29 cellular contexts compared by ENCODE assay signal in genomic region chr12:82818276-82819035, GRCh38.
DNase-seq lines count a peak whose midpoint lies in the region; ATAC-seq and TF ChIP-seq lines count a peak whose summit lies in the region.
"Had no signal": no experiment of that assay in that cellular context is flagged by ENCODE, and none has a peak within 500 bp of the region (broad histone marks: within the 10 kb centered on the region; RNA-seq: fewer than 3 reads in every experiment).

No MANE protein-coding gene starts in this region.

- no peak overlapping the region for H3K4me3 ChIP-seq in BJ (ENCODE audit: low read depth, low read length)
- no peak overlapping the region for H3K4me3 ChIP-seq in epithelial cell of esophagus (ENCODE audit: low read length)
- H3K4me3 ChIP-seq in left lung: no peak overlapping the region
- H3K4me3 ChIP-seq in right lobe of liver: no peak overlapping the region
- H3K4me3 ChIP-seq: coronary artery, gastrocnemius medialis, thoracic aorta had no signal

- no peak for TF ChIP-seq POLR2A in right lobe of liver (IDR thresholded peaks at IDR 0.05)

- intact Hi-C loops in left lung (cut with DNase I) (no loop called here), right lobe of liver (cut with DNase I) (no loop called here)

- WGBS in right lobe of liver (ENCODE audit: insufficient coverage, low coverage, low lambda C conversion rate, missing lambda C conversion rate): 100% methylated on average over 1 of the region's 1 CpG

- POLR2A ChIA-PET in BJ (lab: Charles Lee): no interaction called here

- no peak for TF ChIP-seq CTCF in BJ (IDR thresholded peaks at IDR 0.05; ENCODE audit: insufficient read depth, low read depth, low read length)
- TF ChIP-seq CTCF in epithelial cell of esophagus (IDR thresholded peaks at IDR 0.05; ENCODE audit: insufficient read depth, low read depth, low read length, missing control alignments): no peak
- TF ChIP-seq CTCF in left lung (IDR thresholded peaks at IDR 0.05): no peak
- TF ChIP-seq CTCF in right lobe of liver (IDR thresholded peaks at IDR 0.05): no peak

- DNase-seq in BJ (ENCODE audit: low read depth) (peak; percentile 17), amniotic epithelial cell (ENCODE audit: low read depth) (peak; percentile 13), epithelial cell of esophagus (ENCODE audit: low read depth) (peak; percentile 1), left lung (no peak), NCI-H774 (lab: John Stamatoyannopoulos, UW) (no peak), right lobe of liver (no peak)
- DNase-seq: activated CD4-positive, alpha-beta memory T cell treated with anti-CD3 and anti-CD28 coated beads, Interleukin-2, amount 10 ng/mL, durations not matched to agents 7 days and 5 days; activated CD4-positive, alpha-beta T cell treated with anti-CD3 and anti-CD28 coated beads for 1 hour; activated CD8-positive, alpha-beta memory T cell treated with anti-CD3 and anti-CD28 coated beads, Interleukin-2, amount 50 U/mL, for 4 hours; activated naive CD4-positive, alpha-beta T cell; AML-193; brain microvascular endothelial cell; CD4-positive, alpha-beta T cell; effector memory CD4-positive, alpha-beta T cell; erythroblast; gastrocnemius medialis; H9; Karpas-422; left cardiac atrium; NCI-H1417; NCI-H2081; NCI-H2227 treated with DMSO at 0.1 percent for 48 hours; nephron progenitor cell; stimulated activated naive CD4-positive, alpha-beta T cell had no signal

- no peak overlapping the region for H3K27ac ChIP-seq in left lung
- H3K27ac ChIP-seq in right lobe of liver: no peak overlapping the region
- H3K27ac ChIP-seq: brain microvascular endothelial cell, coronary artery, gastrocnemius medialis, thoracic aorta had no signal

- ATAC-seq in left lung: peak; percentile 43
- ATAC-seq in HG02588 (IDR thresholded peaks at IDR 0.05; ENCODE audit: unreplicated experiment): no peak
- no peak for ATAC-seq in HG03135 (IDR thresholded peaks at IDR 0.05; ENCODE audit: unreplicated experiment)
- ATAC-seq in right lobe of liver: no peak
- ATAC-seq: gastrocnemius medialis, HepG2, left cardiac atrium had no signal

- H3K36me3 ChIP-seq in BJ (ENCODE audit: control insufficient read depth, insufficient read depth, low read length) (no peaks in the 10 kb centered on the region), left lung (no peaks in the 10 kb centered on the region), right lobe of liver (no peaks in the 10 kb centered on the region)
- H3K36me3 ChIP-seq: brain microvascular endothelial cell, gastrocnemius medialis, thoracic aorta had no signal

- H3K27me3 ChIP-seq in BJ (ENCODE audit: control insufficient read depth, insufficient read depth, low read length) (no peaks in the 10 kb centered on the region), left lung (no peaks in the 10 kb centered on the region), right lobe of liver (no peaks in the 10 kb centered on the region)
- H3K27me3 ChIP-seq: brain microvascular endothelial cell, gastrocnemius medialis had no signal

- H3K9me3 ChIP-seq in left lung: no peaks in the 10 kb centered on the region
- no peaks in the 10 kb centered on the region for H3K9me3 ChIP-seq in right lobe of liver
- H3K9me3 ChIP-seq: gastrocnemius medialis, thoracic aorta had no signal

- CTCF ChIA-PET in BJ (lab: Yijun Ruan, JAX): no interaction called here

- H3K4me1 ChIP-seq in left lung: no peaks in the 10 kb centered on the region
- no peaks in the 10 kb centered on the region for H3K4me1 ChIP-seq in right lobe of liver
- H3K4me1 ChIP-seq: gastrocnemius medialis had no signal

Comparison
In these comparisons a context has a peak if more than half of its experiments do, and no peak if none do; other contexts are left out.
1. DNase-seq: peak in BJ (single experiment), amniotic epithelial cell (single experiment) and epithelial cell of esophagus (single experiment); none in left lung (0 of 2), NCI-H774 (single experiment) and right lobe of liver (0 of 3).